8 cellular contexts compared by ENCODE assay signal in genomic region chr7:30504347-30505173, GRCh38. TPM values are rescaled to one million over a fixed set of nuclear protein-coding genes. Genes with fewer than 3 reads are reported as not detected.
DNase-seq lines count a peak whose midpoint lies in the region; ATAC-seq and TF ChIP-seq lines count a peak whose summit lies in the region.

Gene GGCT (minus strand): TSS chr7:30504829. CDS start chr7:30504709, 120 bp downstream.

- peak within 1 kb of the TSS; percentile 87 for H3K4me3 ChIP-seq in MG63
- peak within 1 kb of the TSS; percentile 82 for H3K4me3 ChIP-seq in fibroblast of the aortic adventitia (ENCODE audit: low read depth, low read length)

- peak; percentile 99 for ATAC-seq in stimulated activated naive CD8-positive, alpha-beta T cell treated with anti-CD3 and anti-CD28 coated beads, Interleukin-15, amount 100 ng/mL, for 72 hours

- H4K5ac ChIP-seq in H9 (ENCODE audit: insufficient read length, low read depth, low read length): peak within 1 kb of the TSS; percentile 39

- no peak within 1 kb of the TSS for H3K4ac ChIP-seq in H9 (ENCODE audit: low read depth, low read length)

- H4K8ac ChIP-seq in H9 (replicated peaks; ENCODE audit: insufficient read length, low read depth, low read length): no peak within 1 kb of the TSS

- H3T11ph ChIP-seq in H9 (ENCODE audit: low read length): no peak within 1 kb of the TSS

- H3K36me3 Mint-ChIP-seq in H9 (ENCODE audit: insufficient read depth in 1 of 3, low read depth in 3 of 3) (peaks cover 13 to 43% (median 36%) of the 10 kb centered on the region in 3 experiments), nephron progenitor cell (ENCODE audit: low read depth) (peaks cover 63% of the 10 kb centered on the region)

- H3K27me3 ChIP-seq in H9 (ENCODE audit: insufficient read depth, low read length): no peaks in the 10 kb centered on the region
- no peaks in the 10 kb centered on the region for H3K27me3 ChIP-seq in MG63

- H3K4me3 Mint-ChIP-seq in H9 (peak within 1 kb of the TSS; percentile 83 to 88), nephron progenitor cell (peak within 1 kb of the TSS; percentile 90)
- peak within 1 kb of the TSS; percentile 90 to 93 for H3K4me3 Mint-ChIP-seq in stimulated activated naive CD8-positive, alpha-beta T cell treated with anti-CD3 and anti-CD28 coated beads, Interleukin-15, amount 100 ng/mL, for 72 hours

- H4K91ac ChIP-seq in H9 (ENCODE audit: insufficient read length, low read depth, low read length): no peak within 1 kb of the TSS

- H3K36me3 ChIP-seq in ES-I3 (ENCODE audit: insufficient read depth, low read length) (no peaks in the 10 kb centered on the region), MG63 (peaks cover 32% of the 10 kb centered on the region)

- H3K27me3 Mint-ChIP-seq in H9 (ENCODE audit: low read depth): peaks cover 17% of the 10 kb centered on the region
- peaks cover 6% of the 10 kb centered on the region for H3K27me3 Mint-ChIP-seq in nephron progenitor cell (ENCODE audit: low read depth, poor library complexity)
- H3K27me3 Mint-ChIP-seq in stimulated activated naive CD8-positive, alpha-beta T cell treated with anti-CD3 and anti-CD28 coated beads, Interleukin-15, amount 100 ng/mL, for 72 hours: no peaks in the 10 kb centered on the region

- H3K79me1 ChIP-seq in H9 (ENCODE audit: insufficient read depth, low read depth, low read length, poor library complexity, severe bottlenecking): peaks cover 4% of the 10 kb centered on the region

- no peak within 1 kb of the TSS for H3K56ac ChIP-seq in H9 (ENCODE audit: insufficient read length, low read depth, low read length)

- DNase-seq in H9: peak; percentile 99
- DNase-seq in MG63: peak; percentile 98
- DNase-seq in SHP77 treated with DMSO at 0.1 percent for 48 hours (lab: John Stamatoyannopoulos, UW): peak; percentile 98
- peak; percentile 99 for DNase-seq in activated effector memory CD4-positive, alpha-beta T cell treated with anti-CD3 and anti-CD28 coated beads, Interleukin-2, amount 50 U/mL, for 16 hours
- DNase-seq in fibroblast of the aortic adventitia (ENCODE audit: low read depth): peak; percentile 98
- DNase-seq in nephron progenitor cell: peak; percentile 91
- DNase-seq in stimulated activated naive CD8-positive, alpha-beta T cell treated with anti-CD3 and anti-CD28 coated beads, Interleukin-15, amount 100 ng/mL, for 72 hours: peak; percentile 96 to 98

- H3K23ac ChIP-seq in H9 (ENCODE audit: insufficient read length, low read depth, low read length): no peak within 1 kb of the TSS

- no peak within 1 kb of the TSS for H2BK15ac ChIP-seq in H9 (ENCODE audit: low read depth, low read length)

- H2BK12ac ChIP-seq in H9 (ENCODE audit: insufficient read length, low read depth, low read length): no peak within 1 kb of the TSS

- WGBS in H9 (ENCODE audit: extremely low coverage, insufficient read length, low lambda C conversion rate): no CpG with 5 or more reads among the region's 61 CpGs

- H3K27ac ChIP-seq in H9 (ENCODE audit: insufficient read length, low read depth, low read length): no peak within 1 kb of the TSS

- H3K27ac Mint-ChIP-seq in H9: peak within 1 kb of the TSS in 2 of 3 experiments; percentile 87 to 94; a peak in 4 of 7 replicates
- H3K27ac Mint-ChIP-seq in nephron progenitor cell: no peak within 1 kb of the TSS
- H3K27ac Mint-ChIP-seq in stimulated activated naive CD8-positive, alpha-beta T cell treated with anti-CD3 and anti-CD28 coated beads, Interleukin-15, amount 100 ng/mL, for 72 hours: peak within 1 kb of the TSS; percentile 87 to 97

- peaks cover 20 to 21% of the 10 kb centered on the region in 2 experiments for H3K4me1 Mint-ChIP-seq in H9
- H3K4me1 Mint-ChIP-seq in nephron progenitor cell: peaks cover 24% of the 10 kb centered on the region
- peaks cover 41% of the 10 kb centered on the region for H3K4me1 Mint-ChIP-seq in stimulated activated naive CD8-positive, alpha-beta T cell treated with anti-CD3 and anti-CD28 coated beads, Interleukin-15, amount 100 ng/mL, for 72 hours

- peak within 1 kb of the TSS; percentile 92 for H3K14ac ChIP-seq in H9 (ENCODE audit: insufficient read depth, low read length)

- no peak within 1 kb of the TSS for H2BK5ac ChIP-seq in H9 (ENCODE audit: insufficient read length, low read length)

- H2AFZ ChIP-seq in H9 (ENCODE audit: low read length): no peak within 1 kb of the TSS

- H3K9ac ChIP-seq in ES-I3 (ENCODE audit: low read depth, low read length) (peak within 1 kb of the TSS; percentile 97), H9 (ENCODE audit: extremely low read depth, insufficient read length, low read length) (peak within 1 kb of the TSS; percentile 94)

- peaks cover 24 to 29% of the 10 kb centered on the region in 2 experiments for H3K9me3 Mint-ChIP-seq in H9
- peaks cover 56% of the 10 kb centered on the region for H3K9me3 Mint-ChIP-seq in nephron progenitor cell
- H3K9me3 Mint-ChIP-seq in stimulated activated naive CD8-positive, alpha-beta T cell treated with anti-CD3 and anti-CD28 coated beads, Interleukin-15, amount 100 ng/mL, for 72 hours: peaks cover 4 to 7% of the 10 kb centered on the region in 2 donors

- peaks cover 19% of the 10 kb centered on the region; the same call in 1 of the 2 replicates for H3K79me2 ChIP-seq in H9 (ENCODE audit: insufficient read depth, low read length)

- no peak within 1 kb of the TSS for H2BK120ac ChIP-seq in H9 (ENCODE audit: low read depth, low read length, poor library complexity, severe bottlenecking)

- peak within 1 kb of the TSS; percentile 88 for H3K18ac ChIP-seq in H9 (ENCODE audit: insufficient read length, low read depth, low read length)

- peak within 1 kb of the TSS; percentile 99 for H3K4me2 ChIP-seq in H9 (ENCODE audit: insufficient read depth, insufficient read length, low read length)

- H3K4me1 ChIP-seq in ES-I3 (ENCODE audit: insufficient read depth, low read length) (peaks cover 4% of the 10 kb centered on the region; the same call in 1 of the 2 replicates), H9 (ENCODE audit: insufficient read depth, low read length) (peaks cover 11% of the 10 kb centered on the region; the same call in 1 of the 2 replicates)

- peaks cover 4% of the 10 kb centered on the region; the same call in 1 of the 2 replicates for H3K9me3 ChIP-seq in ES-I3 (ENCODE audit: control insufficient read depth, insufficient read depth, low read length)
- H3K9me3 ChIP-seq in H9 (ENCODE audit: control insufficient read depth, low read depth, low read length): no peaks in the 10 kb centered on the region
- H3K9me3 ChIP-seq in MG63: no peaks in the 10 kb centered on the region

- no peak for TF ChIP-seq CTCF in H9 (conservative IDR thresholded peaks at IDR 0.05)
- TF ChIP-seq CTCF in fibroblast of the aortic adventitia (IDR thresholded peaks at IDR 0.05; ENCODE audit: insufficient read depth, low read length): no peak
- TF ChIP-seq CTCF in nephron progenitor cell (IDR thresholded peaks at IDR 0.05): no peak

- no peak within 1 kb of the TSS for H2AK5ac ChIP-seq in H9 (ENCODE audit: insufficient read length, low read length)

- no peak within 1 kb of the TSS for H2BK20ac ChIP-seq in H9 (ENCODE audit: low read depth, low read length, poor library complexity, severe bottlenecking)

- H3K23me2 ChIP-seq in H9 (ENCODE audit: insufficient read length, low read depth, low read length, poor library complexity, severe bottlenecking): peaks cover 9% of the 10 kb centered on the region

- H4K20me1 ChIP-seq in H9 (ENCODE audit: control insufficient read depth, insufficient read depth, insufficient read length): no peaks in the 10 kb centered on the region

RNA-seq across cellular contexts. Expression of gene GGCT, which starts in this region (rescaled TPM):
- 84.9 and 85.0 TPM in 2 replicates for total RNA-seq in H9 (2021)
- total RNA-seq in MG63 (2014; rRNA removed; shearing (Covaris generic); ENCODE audit: low replicate concordance): 49.3 and 143 TPM in 2 replicates
- 27.3 and 47.8 TPM in 2 replicates for total RNA-seq in fibroblast of the aortic adventitia (ENCODE audit: low replicate concordance)
